In genomic region chr4:17576932-17577659, GRCh38 we compare ENCODE assay signal across 1 cellular context.
TF ChIP-seq lines count a peak whose summit lies in the region.

Gene LAP3 (plus strand): TSS chr4:17577198. CDS start chr4:17577466, 268 bp downstream.

TF ChIP-seq in HepG2, 621 proteins besides CTCF, POLR2A, EP300 and RAD21 (continued from another document and continues in another):
- TF ChIP-seq ZNF687 (CRISPR knock-in tag; IDR thresholded peaks at IDR 0.05) (peak; percentile 97), ZNF207 (IDR thresholded peaks at IDR 0.05; ENCODE audit: borderline replicate concordance) (no peak), ZNF691 (CRISPR knock-in tag; IDR thresholded peaks at IDR 0.05; ENCODE audit: borderline replicate concordance, low read depth) (peak; percentile 56; the same call in 1 of the 2 replicates), ZNF362 (CRISPR knock-in tag; IDR thresholded peaks at IDR 0.05; ENCODE audit: borderline replicate concordance) (peak; percentile 16; the same call in 1 of the 2 replicates), ZNF672 (CRISPR knock-in tag; IDR thresholded peaks at IDR 0.05) (no peak), ZNF775 (CRISPR knock-in tag; IDR thresholded peaks at IDR 0.05; ENCODE audit: borderline replicate concordance) (no peak), CHD4 (IDR thresholded peaks at IDR 0.05; ENCODE audit: borderline replicate concordance, low read length) (no peak), ZNF281 (CRISPR knock-in tag; IDR thresholded peaks at IDR 0.05; ENCODE audit: borderline replicate concordance) (no peak), ZMYM2 (CRISPR knock-in tag; IDR thresholded peaks at IDR 0.05) (0 out of 2 replicates have a peak, but pooled peaks have one; percentile 45), HNRNPLL (IDR thresholded peaks at IDR 0.05; ENCODE audit: low read depth, low read length, poor library complexity, severe bottlenecking) (peak; percentile 84), ZNF224 (CRISPR knock-in tag; IDR thresholded peaks at IDR 0.05) (no peak), PHF8 (CRISPR knock-in tag; IDR thresholded peaks at IDR 0.05) (peak; percentile 77), LBX2 (CRISPR knock-in tag; IDR thresholded peaks at IDR 0.05; ENCODE audit: borderline replicate concordance) (peak; percentile 22; the same call in 1 of the 2 replicates), ZNF446 (CRISPR knock-in tag; IDR thresholded peaks at IDR 0.05) (no peak), ZBTB34 (CRISPR knock-in tag; IDR thresholded peaks at IDR 0.05) (peak; percentile 61; the same call in 1 of the 2 replicates), PLRG1 (conservative IDR thresholded peaks at IDR 0.05) (no peak), NFKB2 (CRISPR knock-in tag; IDR thresholded peaks at IDR 0.05; ENCODE audit: borderline replicate concordance) (peak; percentile 45), ZC3H4 (CRISPR knock-in tag; IDR thresholded peaks at IDR 0.05; ENCODE audit: borderline replicate concordance) (no peak), HNF1B (CRISPR knock-in tag; IDR thresholded peaks at IDR 0.05) (peak; percentile 62; the same call in 1 of the 2 replicates), ZNF432 (CRISPR knock-in tag; IDR thresholded peaks at IDR 0.05; ENCODE audit: borderline replicate concordance) (no peak), SMARCC2 (IDR thresholded peaks at IDR 0.05) (no peak), ZMYM3 (CRISPR knock-in tag; IDR thresholded peaks at IDR 0.05) (no peak), ZNF260 (CRISPR knock-in tag; IDR thresholded peaks at IDR 0.05; ENCODE audit: borderline replicate concordance, low read depth) (no peak), ZNF101 (CRISPR knock-in tag; IDR thresholded peaks at IDR 0.05; ENCODE audit: borderline replicate concordance, low read depth) (no peak), IRF2 (CRISPR knock-in tag; IDR thresholded peaks at IDR 0.05) (peak; percentile 70; the same call in 1 of the 2 replicates), PCBP1 (IDR thresholded peaks at IDR 0.05; ENCODE audit: borderline replicate concordance, low read depth, low read length) (no peak), DMAP1 (CRISPR knock-in tag; IDR thresholded peaks at IDR 0.05) (peak; percentile 85), ZSCAN29 (CRISPR knock-in tag; conservative IDR thresholded peaks at IDR 0.05) (no peak), SMC3 (IDR thresholded peaks at IDR 0.05; ENCODE audit: low read length) (no peak), SP2 (CRISPR knock-in tag; IDR thresholded peaks at IDR 0.05) (peak; percentile 79), HCFC1 (IDR thresholded peaks at IDR 0.05; ENCODE audit: low read depth, low read length) (no peak), DDIT3 (CRISPR knock-in tag; IDR thresholded peaks at IDR 0.05) (no peak), ZNF124 (CRISPR knock-in tag; IDR thresholded peaks at IDR 0.05) (no peak; the same call in 1 of the 2 replicates), TGIF2 (CRISPR knock-in tag; IDR thresholded peaks at IDR 0.05) (peak; percentile 94), NONO (IDR thresholded peaks at IDR 0.05) (no peak), NONO (CRISPR knock-in tag; conservative IDR thresholded peaks at IDR 0.05) (peak; percentile 74; the same call in 1 of the 2 replicates), EHMT2 (IDR thresholded peaks at IDR 0.05; ENCODE audit: borderline replicate concordance, low read depth, low read length) (no peak), ZBTB8A (CRISPR knock-in tag; IDR thresholded peaks at IDR 0.05; ENCODE audit: borderline replicate concordance, low read depth) (0 out of 2 replicates have a peak, but pooled peaks have one; percentile 25), ZNF33B (CRISPR knock-in tag; IDR thresholded peaks at IDR 0.05) (no peak), NAIF1 (CRISPR knock-in tag; IDR thresholded peaks at IDR 0.05; ENCODE audit: borderline replicate concordance) (peak; percentile 27; the same call in 1 of the 2 replicates), ZNF546 (CRISPR knock-in tag; conservative IDR thresholded peaks at IDR 0.05) (peak; percentile 94; the same call in 1 of the 2 replicates), MIER2 (CRISPR knock-in tag; IDR thresholded peaks at IDR 0.05) (no peak), SNAPC2 (CRISPR knock-in tag; IDR thresholded peaks at IDR 0.05) (peak; percentile 85), ZBTB25 (CRISPR knock-in tag; IDR thresholded peaks at IDR 0.05) (0 out of 2 replicates have a peak, but pooled peaks have one; percentile 44), SIX4 (CRISPR knock-in tag; IDR thresholded peaks at IDR 0.05) (peak; percentile 53; the same call in 1 of the 2 replicates), ATF1 (CRISPR knock-in tag; IDR thresholded peaks at IDR 0.05) (no peak), CERS6 (CRISPR knock-in tag; IDR thresholded peaks at IDR 0.05) (0 out of 2 replicates have a peak, but pooled peaks have one; percentile 66), RARA (CRISPR knock-in tag; IDR thresholded peaks at IDR 0.05) (0 out of 2 replicates have a peak, but pooled peaks have one; percentile 42), ZNF263 (CRISPR knock-in tag; IDR thresholded peaks at IDR 0.05) (0 out of 2 replicates have a peak, but pooled peaks have one; percentile 16), PRMT3 (CRISPR knock-in tag; IDR thresholded peaks at IDR 0.05; ENCODE audit: borderline replicate concordance, low read depth) (no peak; the same call in 1 of the 2 replicates), BRD4 (CRISPR knock-in tag; IDR thresholded peaks at IDR 0.05) (no peak), ZNF792 (CRISPR knock-in tag; IDR thresholded peaks at IDR 0.05) (peak; percentile 80; the same call in 1 of the 2 replicates), POGZ (CRISPR knock-in tag; IDR thresholded peaks at IDR 0.05) (peak; percentile 28; the same call in 1 of the 2 replicates), ZNF747 (CRISPR knock-in tag; IDR thresholded peaks at IDR 0.05; ENCODE audit: borderline replicate concordance) (peak; percentile 85; the same call in 1 of the 2 replicates), NFKBIZ (CRISPR knock-in tag; IDR thresholded peaks at IDR 0.05) (0 out of 2 replicates have a peak, but pooled peaks have one; percentile 55), THAP7 (CRISPR knock-in tag; IDR thresholded peaks at IDR 0.05) (no peak)
